9 cellular contexts compared by ENCODE assay signal in genomic region chr6:147285087-147285855, GRCh38.
DNase-seq lines count a peak whose midpoint lies in the region; ATAC-seq and TF ChIP-seq lines count a peak whose summit lies in the region.
"Had no signal": no experiment of that assay in that cellular context is flagged by ENCODE, and none has a peak within 500 bp of the region (broad histone marks: within the 10 kb centered on the region; RNA-seq: fewer than 3 reads in every experiment).

No MANE protein-coding gene starts in this region.

- no peak overlapping the region for H3K27ac ChIP-seq in thoracic aorta

- no peaks in the 10 kb centered on the region for H3K36me3 ChIP-seq in thoracic aorta

- ATAC-seq in GM21717 (IDR thresholded peaks at IDR 0.05; ENCODE audit: unreplicated experiment) (peak; percentile 71), thoracic aorta (ENCODE audit: insufficient number of reproducible peaks, low FRiP score, low read depth) (peak; percentile 25)

- peaks cover 22 to 35% of the 10 kb centered on the region in 2 donors for H3K4me1 Mint-ChIP-seq in immature natural killer cell

- no peaks in the 10 kb centered on the region for H3K9me3 ChIP-seq in thoracic aorta
- H3K9me3 ChIP-seq: BLaER1 treated with 17β-estradiol and CSF1 and Interleukin-3, amounts not matched to agents 10 nM and 100 nM had no signal

- H3K4me3 ChIP-seq in thoracic aorta, result no peak overlapping the region
- H3K4me3 ChIP-seq: BLaER1 treated with 17β-estradiol and CSF1 and Interleukin-3, amounts not matched to agents 10 nM and 100 nM had no signal

- TF ChIP-seq CTCF in thoracic aorta (IDR thresholded peaks at IDR 0.05), result peak; percentile 49

- no peaks in the 10 kb centered on the region for H3K4me1 ChIP-seq in thoracic aorta (ENCODE audit: control insufficient read depth in 1 of 2, low read depth in 2 of 2)

- H3K9me3 Mint-ChIP-seq in immature natural killer cell, result no peaks in the 10 kb centered on the region

- peak overlapping the region in 4 of 6 donors; percentile 20 to 46 (median 32) for H3K27ac Mint-ChIP-seq in immature natural killer cell

- no peaks in the 10 kb centered on the region for H3K27me3 ChIP-seq in thoracic aorta (replicated peaks; ENCODE audit: insufficient read depth)
- H3K27me3 ChIP-seq: BLaER1 treated with 17β-estradiol and CSF1 and Interleukin-3, amounts not matched to agents 10 nM and 100 nM had no signal

- no peak overlapping the region for H3K4me3 Mint-ChIP-seq in immature natural killer cell

- H3K27me3 Mint-ChIP-seq in immature natural killer cell (ENCODE audit: low read depth in 3 of 3), result no peaks in the 10 kb centered on the region

- H3K36me3 Mint-ChIP-seq in immature natural killer cell, result peaks cover 0 to 14% (median 4%) of the 10 kb centered on the region in 3 donors

- DNase-seq in NCI-H2171 (lab: John Stamatoyannopoulos, UW) (peak; percentile 0), NCI-H2171 treated with DMSO at 0.1 percent for 48 hours (lab: John Stamatoyannopoulos, UW) (no peak), NAMALWA (ENCODE audit: low spot score) (peak; percentile 55), amniotic stem cell (lab: John Stamatoyannopoulos, UW) (peak; percentile 26), immature natural killer cell (peak in 2 of 3 donors; percentile 11 to 16), thoracic aorta (ENCODE audit: low spot score) (no peak), UCSD-AML1 (lab: John Stamatoyannopoulos, UW; ENCODE audit: unreplicated experiment) (no peak)

Comparison
In these comparisons a context has a peak if more than half of its experiments do, and no peak if none do; other contexts are left out.
1. DNase-seq: peak in NCI-H2171 (single experiment), NAMALWA (single experiment), amniotic stem cell (single experiment) and immature natural killer cell (2 of 3); none in NCI-H2171 treated with DMSO at 0.1 percent for 48 hours (single experiment), thoracic aorta (single experiment) and UCSD-AML1 (single experiment).